ENCODE assay signal across 17 cellular contexts in the genomic region with DNA sequence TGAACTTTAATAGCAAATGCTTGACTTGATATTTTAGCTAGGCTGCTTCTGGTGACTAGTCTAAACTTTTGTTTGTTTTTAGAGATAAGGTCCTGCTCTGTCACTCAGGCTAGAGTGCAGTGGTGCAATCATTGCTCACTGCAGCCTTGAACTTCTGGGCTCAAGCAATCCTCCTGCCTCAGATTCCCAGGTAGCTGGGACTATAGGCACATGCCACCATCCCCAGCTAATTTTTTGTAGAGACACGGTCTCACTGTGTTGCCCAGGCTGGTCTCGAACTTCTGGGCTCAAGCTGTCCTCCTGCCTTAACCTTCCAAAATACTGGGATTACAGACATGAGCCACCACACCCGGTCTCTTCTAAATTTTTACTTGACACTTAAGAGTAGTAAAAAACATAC. TPM values are rescaled to one million over a fixed set of nuclear protein-coding genes. Genes with fewer than 3 reads are reported as not detected.
DNase-seq lines count a peak whose midpoint lies in the region; FAIRE-seq and TF ChIP-seq lines count a peak whose summit lies in the region.
"Had no signal": no experiment of that assay in that cellular context is flagged by ENCODE, and none has a peak within 500 bp of the region (broad histone marks: within the 10 kb centered on the region; RNA-seq: fewer than 3 reads in every experiment).

No MANE protein-coding gene starts in this region.

- no peak overlapping the region for H2BK120ac ChIP-seq in mesenchymal stem cell (ENCODE audit: low read depth, low read length)

- no peaks in the 10 kb centered on the region for H3K4me1 Mint-ChIP-seq in glutamatergic neuron (ENCODE audit: low read depth, unreplicated experiment)

- H3K9me3 ChIP-seq in adipocyte (ENCODE audit: control insufficient read depth, low read length): no peaks in the 10 kb centered on the region
- no peaks in the 10 kb centered on the region for H3K9me3 ChIP-seq in mesenchymal stem cell (ENCODE audit: control insufficient read depth, low read length)
- H3K9me3 ChIP-seq: BLaER1 treated with 17β-estradiol and CSF1 and Interleukin-3, amounts not matched to agents 10 nM and 100 nM had no signal

- no peak for TF ChIP-seq CTCF in fibroblast of the aortic adventitia (IDR thresholded peaks at IDR 0.05; ENCODE audit: insufficient read depth, low read length)
- TF ChIP-seq CTCF in glutamatergic neuron (IDR thresholded peaks at IDR 0.05; ENCODE audit: partially characterized antibody, unreplicated experiment): no peak

- H3K4me2 ChIP-seq in mesenchymal stem cell (ENCODE audit: low read length, poor library complexity, severe bottlenecking): no peak overlapping the region
- H3K4me2 ChIP-seq: BLaER1 treated with 17β-estradiol and CSF1 and Interleukin-3, amounts not matched to agents 10 nM and 100 nM had no signal

- H2AFZ ChIP-seq in mesenchymal stem cell (ENCODE audit: low read depth, low read length): no peak overlapping the region

- no peaks in the 10 kb centered on the region for H3K9me3 Mint-ChIP-seq in glutamatergic neuron (ENCODE audit: unreplicated experiment)
- H3K9me3 Mint-ChIP-seq: IgD-negative memory B cell had no signal

- no peak for TF ChIP-seq POLR2A in GM12891 (IDR thresholded peaks at IDR 0.05; ENCODE audit: low read depth, low read length)

- no peak overlapping the region for H4K8ac ChIP-seq in mesenchymal stem cell (ENCODE audit: low read length)

- H3K27me3 ChIP-seq in adipocyte (replicated peaks; ENCODE audit: control insufficient read depth, insufficient read depth, low read length) (no peaks in the 10 kb centered on the region), mesenchymal stem cell (ENCODE audit: control insufficient read depth in 1 of 2, insufficient read depth in 1 of 2, low read length in 2 of 2) (no peaks in the 10 kb centered on the region)
- H3K27me3 ChIP-seq: BLaER1 treated with 17β-estradiol and CSF1 and Interleukin-3, amounts not matched to agents 10 nM and 100 nM had no signal

- no peak overlapping the region for H2BK12ac ChIP-seq in mesenchymal stem cell (ENCODE audit: low read length in 2 of 2)

- no peak overlapping the region for H3K4me3 Mint-ChIP-seq in glutamatergic neuron (ENCODE audit: unreplicated experiment)
- H3K4me3 Mint-ChIP-seq: IgD-negative memory B cell had no signal

- H3K9ac ChIP-seq in adipocyte (ENCODE audit: low read length) (no peak overlapping the region), mesenchymal stem cell (ENCODE audit: low read length) (no peak overlapping the region)
- H3K9ac ChIP-seq: BLaER1 treated with 17β-estradiol and CSF1 and Interleukin-3, amounts not matched to agents 10 nM and 100 nM had no signal

- no peak for DNase-seq in GM12891 (ENCODE audit: insufficient read length, low spot score)
- peak; percentile 18 for DNase-seq in adipocyte (ENCODE audit: low read depth)
- peak; percentile 41 for DNase-seq in fibroblast of the aortic adventitia (ENCODE audit: low read depth)
- DNase-seq in mesenchymal stem cell: peak; percentile 15
- no peak for DNase-seq in mesenteric fat pad (ENCODE audit: low spot score)
- no peak for DNase-seq in glutamatergic neuron
- DNase-seq in HuH-7.5 (ENCODE audit: low spot score): no peak
- DNase-seq: DND-41, NCI-H1105 treated with DMSO at 0.1 percent for 48 hours, NCI-H1694 treated with DMSO at 0.1 percent for 48 hours, NCI-H69 had no signal

- peaks cover 77% of the 10 kb centered on the region for H3K36me3 ChIP-seq in adipocyte (ENCODE audit: control insufficient read depth, insufficient read depth, low read length, severe bottlenecking)
- H3K36me3 ChIP-seq in mesenchymal stem cell (ENCODE audit: control insufficient read depth in 1 of 2, insufficient read depth in 2 of 2, low read depth in 1 of 2, low read length in 2 of 2): peaks cover 6 to 81% of the 10 kb centered on the region in 2 experiments

- H3K27ac Mint-ChIP-seq in glutamatergic neuron (ENCODE audit: unreplicated experiment): no peak overlapping the region
- H3K27ac Mint-ChIP-seq: IgD-negative memory B cell had no signal

- no peaks in the 10 kb centered on the region for H3K27me3 Mint-ChIP-seq in glutamatergic neuron (ENCODE audit: unreplicated experiment)
- H3K27me3 Mint-ChIP-seq: IgD-negative memory B cell had no signal

- no peak overlapping the region for H3K4ac ChIP-seq in mesenchymal stem cell (ENCODE audit: low read depth in 1 of 2, low read length in 2 of 2)

- FAIRE-seq in GM12891 (lab: Jason Lieb, UNC): peak; percentile 9
- FAIRE-seq: GM12878, H1 had no signal

- no peak overlapping the region for H2BK5ac ChIP-seq in mesenchymal stem cell (ENCODE audit: low read depth, low read length, poor library complexity, severe bottlenecking)

- H3K23ac ChIP-seq in mesenchymal stem cell (ENCODE audit: low read length in 2 of 2): no peak overlapping the region

- H3K79me1 ChIP-seq in mesenchymal stem cell (replicated peaks; ENCODE audit: low read length, poor library complexity, severe bottlenecking): peaks cover 6% of the 10 kb centered on the region

- H3K36me3 Mint-ChIP-seq in glutamatergic neuron (ENCODE audit: unreplicated experiment): no peaks in the 10 kb centered on the region

- WGBS in mesenchymal stem cell: 98% methylated on average over 2 of the region's 3 CpGs

- H3K4me1 ChIP-seq in adipocyte (ENCODE audit: control insufficient read depth, insufficient read depth, low read length): peaks cover 8% of the 10 kb centered on the region
- no peaks in the 10 kb centered on the region for H3K4me1 ChIP-seq in mesenchymal stem cell (ENCODE audit: control insufficient read depth, insufficient read depth, low read depth, low read length)
- H3K4me1 ChIP-seq: BLaER1 treated with 17β-estradiol and CSF1 and Interleukin-3, amounts not matched to agents 10 nM and 100 nM had no signal

- H3K18ac ChIP-seq in mesenchymal stem cell (ENCODE audit: low read depth in 1 of 2, low read length in 2 of 2): no peak overlapping the region

- no peak overlapping the region for H2BK15ac ChIP-seq in mesenchymal stem cell (ENCODE audit: low read depth, poor library complexity, severe bottlenecking)

- H4K91ac ChIP-seq in mesenchymal stem cell (ENCODE audit: low read length): no peak overlapping the region

- no peak overlapping the region for H2AK5ac ChIP-seq in mesenchymal stem cell (ENCODE audit: low read length, severe bottlenecking)

- no peak overlapping the region for H3K14ac ChIP-seq in mesenchymal stem cell (ENCODE audit: low read length in 2 of 2)

- H3K27ac ChIP-seq in mesenchymal stem cell (ENCODE audit: low read length, poor library complexity, severe bottlenecking): no peak overlapping the region
- H3K27ac ChIP-seq: BLaER1 treated with 17β-estradiol and CSF1 and Interleukin-3, amounts not matched to agents 10 nM and 100 nM; RWPE1 had no signal

- H3K4me3 ChIP-seq in adipocyte (ENCODE audit: low read length) (no peak overlapping the region), fibroblast of the aortic adventitia (ENCODE audit: low read depth, low read length) (no peak overlapping the region), mesenchymal stem cell (ENCODE audit: insufficient read depth in 1 of 2, low read depth in 1 of 2, low read length in 2 of 2) (no peak overlapping the region)
- H3K4me3 ChIP-seq: BLaER1 treated with 17β-estradiol and CSF1 and Interleukin-3, amounts not matched to agents 10 nM and 100 nM; GM12878 had no signal

TF ChIP-seq in GM12891, 5 proteins besides CTCF, POLR2A, EP300 and RAD21:
- no peak for TF ChIP-seq SPI1 (IDR thresholded peaks at IDR 0.05; ENCODE audit: low read depth, low read length)
- TF ChIP-seq POU2F2 (IDR thresholded peaks at IDR 0.05; ENCODE audit: low read depth, low read length): no peak
- no peak for TF ChIP-seq POLR2AphosphoS5 (IDR thresholded peaks at IDR 0.05; ENCODE audit: low read depth, low read length)
- TF ChIP-seq PAX5 (IDR thresholded peaks at IDR 0.05; ENCODE audit: insufficient read depth, low read length, severe bottlenecking): no peak
- no peak for TF ChIP-seq TAF1 (IDR thresholded peaks at IDR 0.05; ENCODE audit: low read depth, low read length)

RNA-seq across cellular contexts. Expression of gene CDC37L1, which starts 20.7 kb away (rescaled TPM):
- polyA plus RNA-seq in GM12891 (2012; ENCODE audit: low read depth, missing spikeins): 5.6 TPM
- total RNA-seq in fibroblast of the aortic adventitia (ENCODE audit: low replicate concordance) (17.5 and 35.2 TPM in 2 replicates), mesenteric fat pad (40.3 TPM), glutamatergic neuron (ENCODE audit: unreplicated experiment) (20.8 TPM)
- 9.8 TPM for polyA plus RNA-seq in mesenchymal stem cell (2013, experiment 1 of 2)
- 10.0 TPM for polyA plus RNA-seq in mesenchymal stem cell (2013, experiment 2 of 2)

RNA-seq across cellular contexts. Expression of gene SPATA6L, which starts 33.8 kb away (rescaled TPM):
- 0.90 TPM for polyA plus RNA-seq in GM12891 (2012; ENCODE audit: low read depth, missing spikeins)
- total RNA-seq in fibroblast of the aortic adventitia (ENCODE audit: low replicate concordance) (0.25 and 1.2 TPM in 2 replicates), mesenteric fat pad (5.4 TPM), glutamatergic neuron (ENCODE audit: unreplicated experiment) (0.59 TPM)
- polyA plus RNA-seq in mesenchymal stem cell (2013, experiment 1 of 2): 1.1 TPM
- polyA plus RNA-seq in mesenchymal stem cell (2013, experiment 2 of 2): 1.1 TPM
- total RNA-seq: LHCN-M2 had no signal
- polyA plus RNA-seq: IgD-negative memory B cell had no signal

RNA-seq across cellular contexts. Expression of gene PLPP6, which starts 38.0 kb away (rescaled TPM):
- 4.3 TPM for polyA plus RNA-seq in GM12891 (2012; ENCODE audit: low read depth, missing spikeins)
- total RNA-seq in fibroblast of the aortic adventitia (ENCODE audit: low replicate concordance) (4.6 and 8.8 TPM in 2 replicates), mesenteric fat pad (5.5 TPM), glutamatergic neuron (ENCODE audit: unreplicated experiment) (12.0 TPM)
- polyA plus RNA-seq in mesenchymal stem cell (2013, experiment 1 of 2): 7.8 TPM
- 8.1 TPM for polyA plus RNA-seq in mesenchymal stem cell (2013, experiment 2 of 2)

RNA-seq across cellular contexts. Expression of gene AK3, which starts 40.9 kb away (rescaled TPM):
- polyA plus RNA-seq in GM12891 (2012; ENCODE audit: low read depth, missing spikeins): 32.2 TPM
- total RNA-seq in fibroblast of the aortic adventitia (ENCODE audit: low replicate concordance): 47.4 and 74.1 TPM in 2 replicates
- polyA plus RNA-seq in mesenchymal stem cell (2013, experiment 1 of 2): 48.7 TPM
- 50.3 TPM for polyA plus RNA-seq in mesenchymal stem cell (2013, experiment 2 of 2)
- 69.8 TPM for total RNA-seq in mesenteric fat pad
- 33.7 TPM for total RNA-seq in glutamatergic neuron (ENCODE audit: unreplicated experiment)

Comparison
In these comparisons a context has a peak if more than half of its experiments do, and no peak if none do; other contexts are left out.
1. DNase-seq: peak in adipocyte (single experiment), fibroblast of the aortic adventitia (single experiment) and mesenchymal stem cell (single experiment); none in GM12891 (single experiment), mesenteric fat pad (single experiment), glutamatergic neuron (single experiment) and HuH-7.5 (single experiment).